Comparison of ENCODE assay signal across 1 cellular context in the genomic region with DNA sequence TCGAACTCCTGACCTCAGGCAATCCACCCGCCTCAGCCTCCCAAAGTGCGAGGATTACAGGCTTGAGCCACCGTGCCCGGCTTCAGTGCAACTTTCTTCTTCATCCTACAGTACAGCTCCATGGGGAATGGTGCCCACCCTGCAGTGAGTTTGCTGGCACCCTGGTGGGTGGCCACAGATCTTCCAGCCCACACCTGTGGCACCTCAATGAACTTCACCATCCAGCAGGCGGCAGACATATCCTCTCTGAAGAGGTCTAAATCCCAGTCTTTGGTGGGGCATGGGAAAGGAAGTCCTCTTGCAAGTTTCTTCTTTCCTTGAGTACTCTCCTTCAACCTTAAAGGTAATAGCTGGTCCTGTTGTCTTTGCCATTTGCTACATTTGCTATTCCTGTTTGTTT.
TF ChIP-seq lines count a peak whose summit lies in the region.

No MANE protein-coding gene starts in this region.

TF ChIP-seq in GM23338, 12 proteins besides CTCF, POLR2A, EP300 and RAD21 (continued from another document):
- TF ChIP-seq, protein P1, sequence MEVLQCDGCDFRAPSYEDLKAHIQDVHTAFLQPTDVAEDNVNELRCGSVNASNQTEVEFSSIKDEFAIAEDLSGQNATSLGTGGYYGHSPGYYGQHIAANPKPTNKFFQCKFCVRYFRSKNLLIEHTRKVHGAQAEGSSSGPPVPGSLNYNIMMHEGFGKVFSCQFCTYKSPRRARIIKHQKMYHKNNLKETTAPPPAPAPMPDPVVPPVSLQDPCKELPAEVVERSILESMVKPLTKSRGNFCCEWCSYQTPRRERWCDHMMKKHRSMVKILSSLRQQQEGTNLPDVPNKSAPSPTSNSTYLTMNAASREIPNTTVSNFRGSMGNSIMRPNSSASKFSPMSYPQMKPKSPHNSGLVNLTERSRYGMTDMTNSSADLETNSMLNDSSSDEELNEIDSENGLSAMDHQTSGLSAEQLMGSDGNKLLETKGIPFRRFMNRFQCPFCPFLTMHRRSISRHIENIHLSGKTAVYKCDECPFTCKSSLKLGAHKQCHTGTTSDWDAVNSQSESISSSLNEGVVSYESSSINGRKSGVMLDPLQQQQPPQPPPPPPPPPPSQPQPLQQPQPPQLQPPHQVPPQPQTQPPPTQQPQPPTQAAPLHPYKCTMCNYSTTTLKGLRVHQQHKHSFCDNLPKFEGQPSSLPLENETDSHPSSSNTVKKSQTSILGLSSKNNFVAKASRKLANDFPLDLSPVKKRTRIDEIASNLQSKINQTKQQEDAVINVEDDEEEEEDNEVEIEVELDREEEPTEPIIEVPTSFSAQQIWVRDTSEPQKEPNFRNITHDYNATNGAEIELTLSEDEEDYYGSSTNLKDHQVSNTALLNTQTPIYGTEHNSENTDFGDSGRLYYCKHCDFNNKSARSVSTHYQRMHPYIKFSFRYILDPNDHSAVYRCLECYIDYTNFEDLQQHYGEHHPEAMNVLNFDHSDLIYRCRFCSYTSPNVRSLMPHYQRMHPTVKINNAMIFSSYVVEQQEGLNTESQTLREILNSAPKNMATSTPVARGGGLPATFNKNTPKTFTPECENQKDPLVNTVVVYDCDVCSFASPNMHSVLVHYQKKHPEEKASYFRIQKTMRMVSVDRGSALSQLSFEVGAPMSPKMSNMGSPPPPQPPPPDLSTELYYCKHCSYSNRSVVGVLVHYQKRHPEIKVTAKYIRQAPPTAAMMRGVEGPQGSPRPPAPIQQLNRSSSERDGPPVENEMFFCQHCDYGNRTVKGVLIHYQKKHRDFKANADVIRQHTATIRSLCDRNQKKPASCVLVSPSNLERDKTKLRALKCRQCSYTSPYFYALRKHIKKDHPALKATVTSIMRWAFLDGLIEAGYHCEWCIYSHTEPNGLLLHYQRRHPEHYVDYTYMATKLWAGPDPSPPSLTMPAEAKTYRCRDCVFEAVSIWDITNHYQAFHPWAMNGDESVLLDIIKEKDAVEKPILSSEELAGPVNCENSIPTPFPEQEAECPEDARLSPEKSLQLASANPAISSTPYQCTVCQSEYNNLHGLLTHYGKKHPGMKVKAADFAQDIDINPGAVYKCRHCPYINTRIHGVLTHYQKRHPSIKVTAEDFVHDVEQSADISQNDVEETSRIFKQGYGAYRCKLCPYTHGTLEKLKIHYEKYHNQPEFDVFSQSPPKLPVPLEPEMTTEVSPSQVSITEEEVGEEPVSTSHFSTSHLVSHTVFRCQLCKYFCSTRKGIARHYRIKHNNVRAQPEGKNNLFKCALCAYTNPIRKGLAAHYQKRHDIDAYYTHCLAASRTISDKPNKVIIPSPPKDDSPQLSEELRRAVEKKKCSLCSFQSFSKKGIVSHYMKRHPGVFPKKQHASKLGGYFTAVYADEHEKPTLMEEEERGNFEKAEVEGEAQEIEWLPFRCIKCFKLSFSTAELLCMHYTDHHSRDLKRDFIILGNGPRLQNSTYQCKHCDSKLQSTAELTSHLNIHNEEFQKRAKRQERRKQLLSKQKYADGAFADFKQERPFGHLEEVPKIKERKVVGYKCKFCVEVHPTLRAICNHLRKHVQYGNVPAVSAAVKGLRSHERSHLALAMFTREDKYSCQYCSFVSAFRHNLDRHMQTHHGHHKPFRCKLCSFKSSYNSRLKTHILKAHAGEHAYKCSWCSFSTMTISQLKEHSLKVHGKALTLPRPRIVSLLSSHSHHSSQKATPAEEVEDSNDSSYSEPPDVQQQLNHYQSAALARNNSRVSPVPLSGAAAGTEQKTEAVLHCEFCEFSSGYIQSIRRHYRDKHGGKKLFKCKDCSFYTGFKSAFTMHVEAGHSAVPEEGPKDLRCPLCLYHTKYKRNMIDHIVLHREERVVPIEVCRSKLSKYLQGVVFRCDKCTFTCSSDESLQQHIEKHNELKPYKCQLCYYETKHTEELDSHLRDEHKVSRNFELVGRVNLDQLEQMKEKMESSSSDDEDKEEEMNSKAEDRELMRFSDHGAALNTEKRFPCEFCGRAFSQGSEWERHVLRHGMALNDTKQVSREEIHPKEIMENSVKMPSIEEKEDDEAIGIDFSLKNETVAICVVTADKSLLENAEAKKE (CRISPR knock-in tag; IDR thresholded peaks at IDR 0.05): no peak
- TF ChIP-seq, protein P2, sequence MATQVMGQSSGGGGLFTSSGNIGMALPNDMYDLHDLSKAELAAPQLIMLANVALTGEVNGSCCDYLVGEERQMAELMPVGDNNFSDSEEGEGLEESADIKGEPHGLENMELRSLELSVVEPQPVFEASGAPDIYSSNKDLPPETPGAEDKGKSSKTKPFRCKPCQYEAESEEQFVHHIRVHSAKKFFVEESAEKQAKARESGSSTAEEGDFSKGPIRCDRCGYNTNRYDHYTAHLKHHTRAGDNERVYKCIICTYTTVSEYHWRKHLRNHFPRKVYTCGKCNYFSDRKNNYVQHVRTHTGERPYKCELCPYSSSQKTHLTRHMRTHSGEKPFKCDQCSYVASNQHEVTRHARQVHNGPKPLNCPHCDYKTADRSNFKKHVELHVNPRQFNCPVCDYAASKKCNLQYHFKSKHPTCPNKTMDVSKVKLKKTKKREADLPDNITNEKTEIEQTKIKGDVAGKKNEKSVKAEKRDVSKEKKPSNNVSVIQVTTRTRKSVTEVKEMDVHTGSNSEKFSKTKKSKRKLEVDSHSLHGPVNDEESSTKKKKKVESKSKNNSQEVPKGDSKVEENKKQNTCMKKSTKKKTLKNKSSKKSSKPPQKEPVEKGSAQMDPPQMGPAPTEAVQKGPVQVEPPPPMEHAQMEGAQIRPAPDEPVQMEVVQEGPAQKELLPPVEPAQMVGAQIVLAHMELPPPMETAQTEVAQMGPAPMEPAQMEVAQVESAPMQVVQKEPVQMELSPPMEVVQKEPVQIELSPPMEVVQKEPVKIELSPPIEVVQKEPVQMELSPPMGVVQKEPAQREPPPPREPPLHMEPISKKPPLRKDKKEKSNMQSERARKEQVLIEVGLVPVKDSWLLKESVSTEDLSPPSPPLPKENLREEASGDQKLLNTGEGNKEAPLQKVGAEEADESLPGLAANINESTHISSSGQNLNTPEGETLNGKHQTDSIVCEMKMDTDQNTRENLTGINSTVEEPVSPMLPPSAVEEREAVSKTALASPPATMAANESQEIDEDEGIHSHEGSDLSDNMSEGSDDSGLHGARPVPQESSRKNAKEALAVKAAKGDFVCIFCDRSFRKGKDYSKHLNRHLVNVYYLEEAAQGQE (IDR thresholded peaks at IDR 0.05; ENCODE audit: unreplicated experiment): no peak
- TF ChIP-seq EZH2 (IDR thresholded peaks at IDR 0.05; ENCODE audit: low read depth, unreplicated experiment): no peak
- TF ChIP-seq STAT1 (IDR thresholded peaks at IDR 0.05; ENCODE audit: unreplicated experiment): no peak
- TF ChIP-seq EZH2phosphoT487 (IDR thresholded peaks at IDR 0.05; ENCODE audit: unreplicated experiment): no peak
- no peak for TF ChIP-seq ZNF114 (CRISPR knock-in tag; IDR thresholded peaks at IDR 0.05)
- TF ChIP-seq, protein P3, sequence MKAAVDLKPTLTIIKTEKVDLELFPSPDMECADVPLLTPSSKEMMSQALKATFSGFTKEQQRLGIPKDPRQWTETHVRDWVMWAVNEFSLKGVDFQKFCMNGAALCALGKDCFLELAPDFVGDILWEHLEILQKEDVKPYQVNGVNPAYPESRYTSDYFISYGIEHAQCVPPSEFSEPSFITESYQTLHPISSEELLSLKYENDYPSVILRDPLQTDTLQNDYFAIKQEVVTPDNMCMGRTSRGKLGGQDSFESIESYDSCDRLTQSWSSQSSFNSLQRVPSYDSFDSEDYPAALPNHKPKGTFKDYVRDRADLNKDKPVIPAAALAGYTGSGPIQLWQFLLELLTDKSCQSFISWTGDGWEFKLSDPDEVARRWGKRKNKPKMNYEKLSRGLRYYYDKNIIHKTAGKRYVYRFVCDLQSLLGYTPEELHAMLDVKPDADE (IDR thresholded peaks at IDR 0.05): no peak
- no peak for TF ChIP-seq JUNB (IDR thresholded peaks at IDR 0.05; ENCODE audit: unreplicated experiment)
- TF ChIP-seq POLR2AphosphoS5 (IDR thresholded peaks at IDR 0.05; ENCODE audit: low read depth): no peak
TF ChIP-seq in GM23338: peak in this region for 0.
